ENCODE assay signal across 1 cellular context in the genomic region with DNA sequence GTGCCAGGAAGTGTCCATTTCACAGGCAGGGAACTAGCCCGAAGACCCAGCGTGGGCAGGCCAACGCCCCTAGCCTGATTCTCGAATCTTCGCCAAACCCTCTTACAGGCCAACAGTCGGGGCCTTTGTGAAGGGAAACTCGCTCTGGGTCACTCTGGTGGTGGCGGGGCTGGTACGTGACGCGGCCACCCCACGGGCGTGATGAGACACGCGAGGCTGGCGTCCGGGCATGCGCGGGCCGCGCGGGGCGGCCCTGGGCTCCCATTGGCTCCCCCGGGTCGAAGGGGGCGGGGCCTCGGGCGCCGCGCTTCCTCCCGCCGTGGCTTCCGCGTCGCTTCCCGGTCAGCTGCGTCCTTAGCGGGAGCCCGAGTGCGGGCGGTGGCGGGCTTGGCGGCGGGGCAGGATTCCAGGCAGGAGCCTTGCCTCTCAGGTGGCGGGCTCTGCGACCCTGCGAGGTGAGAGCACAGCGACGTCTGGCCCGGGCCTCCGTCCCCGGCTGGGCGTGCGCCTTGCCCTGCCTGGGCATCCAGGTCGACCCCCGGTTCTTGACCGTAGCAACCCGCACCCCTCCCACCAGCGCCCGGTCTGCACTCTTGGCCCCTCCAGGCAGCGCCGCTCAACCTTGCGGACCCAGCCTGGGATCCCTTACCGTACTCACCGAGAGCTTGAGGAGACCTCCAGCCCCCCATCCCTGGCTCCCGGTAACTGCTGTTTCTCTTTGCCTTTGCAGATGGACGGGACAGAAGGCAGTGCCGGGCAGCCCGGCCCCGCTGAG.
TF ChIP-seq lines count a peak whose summit lies in the region.

FRMD8 (plus strand) TSS at position 331 of the 775 bp plus-strand sequence; CDS start at position 731, 400 bp downstream.

TF ChIP-seq in WTC11, 78 proteins besides CTCF, POLR2A, EP300 and RAD21 (continued from another document and continues in another):
- TF ChIP-seq CREM (CRISPR knock-in tag; IDR thresholded peaks at IDR 0.05): no peak
- no peak for TF ChIP-seq E2F1 (CRISPR knock-in tag; IDR thresholded peaks at IDR 0.05)
- TF ChIP-seq ZNF423 (CRISPR knock-in tag; IDR thresholded peaks at IDR 0.05): no peak
- no peak for TF ChIP-seq RORB (CRISPR knock-in tag; IDR thresholded peaks at IDR 0.05)
- TF ChIP-seq ELF4 (CRISPR knock-in tag; IDR thresholded peaks at IDR 0.05; ENCODE audit: low read depth): no peak; the same call in 1 of the 2 replicates
- TF ChIP-seq FOXK1 (CRISPR knock-in tag; IDR thresholded peaks at IDR 0.05): peak; percentile 46; the same call in 1 of the 2 replicates
- TF ChIP-seq, protein P1, sequence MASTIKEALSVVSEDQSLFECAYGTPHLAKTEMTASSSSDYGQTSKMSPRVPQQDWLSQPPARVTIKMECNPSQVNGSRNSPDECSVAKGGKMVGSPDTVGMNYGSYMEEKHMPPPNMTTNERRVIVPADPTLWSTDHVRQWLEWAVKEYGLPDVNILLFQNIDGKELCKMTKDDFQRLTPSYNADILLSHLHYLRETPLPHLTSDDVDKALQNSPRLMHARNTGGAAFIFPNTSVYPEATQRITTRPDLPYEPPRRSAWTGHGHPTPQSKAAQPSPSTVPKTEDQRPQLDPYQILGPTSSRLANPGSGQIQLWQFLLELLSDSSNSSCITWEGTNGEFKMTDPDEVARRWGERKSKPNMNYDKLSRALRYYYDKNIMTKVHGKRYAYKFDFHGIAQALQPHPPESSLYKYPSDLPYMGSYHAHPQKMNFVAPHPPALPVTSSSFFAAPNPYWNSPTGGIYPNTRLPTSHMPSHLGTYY (CRISPR knock-in tag; IDR thresholded peaks at IDR 0.05): no peak
- peak; percentile 67; the same call in 1 of the 2 replicates for TF ChIP-seq ZNF219 (CRISPR knock-in tag; IDR thresholded peaks at IDR 0.05; ENCODE audit: borderline replicate concordance)
- TF ChIP-seq NR1H2 (CRISPR knock-in tag; IDR thresholded peaks at IDR 0.05): no peak
- TF ChIP-seq, protein P2, sequence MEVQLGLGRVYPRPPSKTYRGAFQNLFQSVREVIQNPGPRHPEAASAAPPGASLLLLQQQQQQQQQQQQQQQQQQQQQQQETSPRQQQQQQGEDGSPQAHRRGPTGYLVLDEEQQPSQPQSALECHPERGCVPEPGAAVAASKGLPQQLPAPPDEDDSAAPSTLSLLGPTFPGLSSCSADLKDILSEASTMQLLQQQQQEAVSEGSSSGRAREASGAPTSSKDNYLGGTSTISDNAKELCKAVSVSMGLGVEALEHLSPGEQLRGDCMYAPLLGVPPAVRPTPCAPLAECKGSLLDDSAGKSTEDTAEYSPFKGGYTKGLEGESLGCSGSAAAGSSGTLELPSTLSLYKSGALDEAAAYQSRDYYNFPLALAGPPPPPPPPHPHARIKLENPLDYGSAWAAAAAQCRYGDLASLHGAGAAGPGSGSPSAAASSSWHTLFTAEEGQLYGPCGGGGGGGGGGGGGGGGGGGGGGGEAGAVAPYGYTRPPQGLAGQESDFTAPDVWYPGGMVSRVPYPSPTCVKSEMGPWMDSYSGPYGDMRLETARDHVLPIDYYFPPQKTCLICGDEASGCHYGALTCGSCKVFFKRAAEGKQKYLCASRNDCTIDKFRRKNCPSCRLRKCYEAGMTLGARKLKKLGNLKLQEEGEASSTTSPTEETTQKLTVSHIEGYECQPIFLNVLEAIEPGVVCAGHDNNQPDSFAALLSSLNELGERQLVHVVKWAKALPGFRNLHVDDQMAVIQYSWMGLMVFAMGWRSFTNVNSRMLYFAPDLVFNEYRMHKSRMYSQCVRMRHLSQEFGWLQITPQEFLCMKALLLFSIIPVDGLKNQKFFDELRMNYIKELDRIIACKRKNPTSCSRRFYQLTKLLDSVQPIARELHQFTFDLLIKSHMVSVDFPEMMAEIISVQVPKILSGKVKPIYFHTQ (CRISPR knock-in tag; IDR thresholded peaks at IDR 0.05): no peak
- TF ChIP-seq, protein P3, sequence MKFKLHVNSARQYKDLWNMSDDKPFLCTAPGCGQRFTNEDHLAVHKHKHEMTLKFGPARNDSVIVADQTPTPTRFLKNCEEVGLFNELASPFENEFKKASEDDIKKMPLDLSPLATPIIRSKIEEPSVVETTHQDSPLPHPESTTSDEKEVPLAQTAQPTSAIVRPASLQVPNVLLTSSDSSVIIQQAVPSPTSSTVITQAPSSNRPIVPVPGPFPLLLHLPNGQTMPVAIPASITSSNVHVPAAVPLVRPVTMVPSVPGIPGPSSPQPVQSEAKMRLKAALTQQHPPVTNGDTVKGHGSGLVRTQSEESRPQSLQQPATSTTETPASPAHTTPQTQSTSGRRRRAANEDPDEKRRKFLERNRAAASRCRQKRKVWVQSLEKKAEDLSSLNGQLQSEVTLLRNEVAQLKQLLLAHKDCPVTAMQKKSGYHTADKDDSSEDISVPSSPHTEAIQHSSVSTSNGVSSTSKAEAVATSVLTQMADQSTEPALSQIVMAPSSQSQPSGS (CRISPR knock-in tag; IDR thresholded peaks at IDR 0.05; ENCODE audit: borderline replicate concordance, low read depth): no peak
- TF ChIP-seq, protein P4, sequence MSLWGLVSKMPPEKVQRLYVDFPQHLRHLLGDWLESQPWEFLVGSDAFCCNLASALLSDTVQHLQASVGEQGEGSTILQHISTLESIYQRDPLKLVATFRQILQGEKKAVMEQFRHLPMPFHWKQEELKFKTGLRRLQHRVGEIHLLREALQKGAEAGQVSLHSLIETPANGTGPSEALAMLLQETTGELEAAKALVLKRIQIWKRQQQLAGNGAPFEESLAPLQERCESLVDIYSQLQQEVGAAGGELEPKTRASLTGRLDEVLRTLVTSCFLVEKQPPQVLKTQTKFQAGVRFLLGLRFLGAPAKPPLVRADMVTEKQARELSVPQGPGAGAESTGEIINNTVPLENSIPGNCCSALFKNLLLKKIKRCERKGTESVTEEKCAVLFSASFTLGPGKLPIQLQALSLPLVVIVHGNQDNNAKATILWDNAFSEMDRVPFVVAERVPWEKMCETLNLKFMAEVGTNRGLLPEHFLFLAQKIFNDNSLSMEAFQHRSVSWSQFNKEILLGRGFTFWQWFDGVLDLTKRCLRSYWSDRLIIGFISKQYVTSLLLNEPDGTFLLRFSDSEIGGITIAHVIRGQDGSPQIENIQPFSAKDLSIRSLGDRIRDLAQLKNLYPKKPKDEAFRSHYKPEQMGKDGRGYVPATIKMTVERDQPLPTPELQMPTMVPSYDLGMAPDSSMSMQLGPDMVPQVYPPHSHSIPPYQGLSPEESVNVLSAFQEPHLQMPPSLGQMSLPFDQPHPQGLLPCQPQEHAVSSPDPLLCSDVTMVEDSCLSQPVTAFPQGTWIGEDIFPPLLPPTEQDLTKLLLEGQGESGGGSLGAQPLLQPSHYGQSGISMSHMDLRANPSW (CRISPR knock-in tag; conservative IDR thresholded peaks at IDR 0.05; ENCODE audit: low read depth): no peak
- no peak for TF ChIP-seq ZMAT4 (CRISPR knock-in tag; IDR thresholded peaks at IDR 0.05)
- no peak for TF ChIP-seq NFATC4 (CRISPR knock-in tag; IDR thresholded peaks at IDR 0.05)
- no peak for TF ChIP-seq EMX1 (CRISPR knock-in tag; IDR thresholded peaks at IDR 0.05)
- no peak for TF ChIP-seq ZBTB43 (CRISPR knock-in tag; IDR thresholded peaks at IDR 0.05)
- TF ChIP-seq JUN (CRISPR knock-in tag; IDR thresholded peaks at IDR 0.05): no peak
- TF ChIP-seq ZNF317 (CRISPR knock-in tag; IDR thresholded peaks at IDR 0.05; ENCODE audit: borderline replicate concordance, low read depth): no peak
- no peak for TF ChIP-seq SMAD4 (CRISPR knock-in tag; IDR thresholded peaks at IDR 0.05)
- no peak for TF ChIP-seq TEAD4 (CRISPR knock-in tag; IDR thresholded peaks at IDR 0.05)
- no peak for TF ChIP-seq SMAD3 (CRISPR knock-in tag; IDR thresholded peaks at IDR 0.05; ENCODE audit: borderline replicate concordance)
- TF ChIP-seq ZNF425 (CRISPR knock-in tag; conservative IDR thresholded peaks at IDR 0.05): no peak
- TF ChIP-seq, protein P5, sequence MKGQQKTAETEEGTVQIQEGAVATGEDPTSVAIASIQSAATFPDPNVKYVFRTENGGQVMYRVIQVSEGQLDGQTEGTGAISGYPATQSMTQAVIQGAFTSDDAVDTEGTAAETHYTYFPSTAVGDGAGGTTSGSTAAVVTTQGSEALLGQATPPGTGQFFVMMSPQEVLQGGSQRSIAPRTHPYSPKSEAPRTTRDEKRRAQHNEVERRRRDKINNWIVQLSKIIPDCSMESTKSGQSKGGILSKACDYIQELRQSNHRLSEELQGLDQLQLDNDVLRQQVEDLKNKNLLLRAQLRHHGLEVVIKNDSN (CRISPR knock-in tag; IDR thresholded peaks at IDR 0.05): peak; percentile 54; the same call in 1 of the 2 replicates
- TF ChIP-seq, protein P6, sequence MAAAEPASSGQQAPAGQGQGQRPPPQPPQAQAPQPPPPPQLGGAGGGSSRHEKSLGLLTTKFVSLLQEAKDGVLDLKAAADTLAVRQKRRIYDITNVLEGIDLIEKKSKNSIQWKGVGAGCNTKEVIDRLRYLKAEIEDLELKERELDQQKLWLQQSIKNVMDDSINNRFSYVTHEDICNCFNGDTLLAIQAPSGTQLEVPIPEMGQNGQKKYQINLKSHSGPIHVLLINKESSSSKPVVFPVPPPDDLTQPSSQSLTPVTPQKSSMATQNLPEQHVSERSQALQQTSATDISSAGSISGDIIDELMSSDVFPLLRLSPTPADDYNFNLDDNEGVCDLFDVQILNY (CRISPR knock-in tag; IDR thresholded peaks at IDR 0.05): 0 out of 2 replicates have a peak, but pooled peaks have one; percentile 46
- TF ChIP-seq, protein P7, sequence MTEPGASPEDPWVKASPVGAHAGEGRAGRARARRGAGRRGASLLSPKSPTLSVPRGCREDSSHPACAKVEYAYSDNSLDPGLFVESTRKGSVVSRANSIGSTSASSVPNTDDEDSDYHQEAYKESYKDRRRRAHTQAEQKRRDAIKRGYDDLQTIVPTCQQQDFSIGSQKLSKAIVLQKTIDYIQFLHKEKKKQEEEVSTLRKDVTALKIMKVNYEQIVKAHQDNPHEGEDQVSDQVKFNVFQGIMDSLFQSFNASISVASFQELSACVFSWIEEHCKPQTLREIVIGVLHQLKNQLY (CRISPR knock-in tag; IDR thresholded peaks at IDR 0.05): no peak
- TF ChIP-seq ATF3 (CRISPR knock-in tag; conservative IDR thresholded peaks at IDR 0.05): no peak
- TF ChIP-seq CDX4 (CRISPR knock-in tag; IDR thresholded peaks at IDR 0.05; ENCODE audit: borderline replicate concordance): no peak
